8 cellular contexts compared by ENCODE assay signal in the genomic region with DNA sequence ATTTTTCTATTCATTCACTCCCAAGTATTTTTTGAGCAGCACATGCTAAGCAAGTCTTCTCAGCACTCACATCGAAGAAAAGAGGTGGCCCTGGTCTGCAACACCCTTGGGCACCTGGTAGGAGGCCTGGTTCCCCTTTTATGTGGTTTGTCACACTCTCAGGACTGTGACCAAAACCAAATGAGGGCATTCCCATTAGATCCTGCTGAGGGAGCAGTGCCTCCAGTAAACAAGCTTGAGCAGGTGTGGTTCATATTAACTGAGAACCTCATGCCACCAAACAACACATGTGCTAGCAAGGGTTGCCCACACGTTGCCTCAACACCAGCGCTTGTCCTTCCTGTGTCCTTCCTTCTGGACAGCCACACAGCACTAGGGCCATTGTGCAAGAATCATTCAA. TPM values are rescaled to one million over a fixed set of nuclear protein-coding genes. Genes with fewer than 3 reads are reported as not detected.
DNase-seq lines count a peak whose midpoint lies in the region; ATAC-seq and TF ChIP-seq lines count a peak whose summit lies in the region.

No MANE protein-coding gene starts in this region.

- H3K27me3 ChIP-seq in heart right ventricle: peaks cover 0 to 7% (median 4%) of the 10 kb centered on the region in 7 donors

- intact Hi-C loops in heart right ventricle (cut with DNase I): loop anchor here in 2 of 10 donors (5.0 to 10.0 kb wide), 2 partner anchors 98 to 630 kb away; no protein-coding TSS in a partner anchor

- peaks cover 0 to 5% (median 0%) of the 10 kb centered on the region in 11 donors for H3K9me3 ChIP-seq in heart right ventricle

- H3K36me3 ChIP-seq in heart right ventricle: no peaks in the 10 kb centered on the region

- no peak overlapping the region for H3K27ac ChIP-seq in VCaP
- H3K27ac ChIP-seq in heart right ventricle: no peak overlapping the region

- H3K4me1 ChIP-seq in heart right ventricle: peaks cover 0 to 39% (median 0%) of the 10 kb centered on the region in 9 donors

- ATAC-seq in GM19463 (IDR thresholded peaks at IDR 0.05; ENCODE audit: unreplicated experiment) (peak; percentile 84), HG03342 (IDR thresholded peaks at IDR 0.05; ENCODE audit: unreplicated experiment) (peak; percentile 75), heart right ventricle (no peak)

- no peak overlapping the region for H3K4me3 ChIP-seq in GM12865 (ENCODE audit: low read depth, low read length)
- H3K4me3 ChIP-seq in heart right ventricle: no peak overlapping the region

- DNase-seq in GM12865 (ENCODE audit: low read depth): peak; percentile 87
- no peak for DNase-seq in heart right ventricle
- DNase-seq in NCI-H226: no peak
- no peak for DNase-seq in central memory CD4-positive, alpha-beta T cell
- no peak for DNase-seq in cerebellar nuclear complex (lab: John Stamatoyannopoulos, UW)

- 73 to 80% methylated on average over 3 of the region's 3 CpGs for WGBS in heart right ventricle, 2 donors

- TF ChIP-seq CTCF in GM12865 (IDR thresholded peaks at IDR 0.05; ENCODE audit: insufficient read depth, low read depth, low read length, missing control alignments) (peak; percentile 25), VCaP (conservative IDR thresholded peaks at IDR 0.05) (peak; percentile 13; the same call in 1 of the 2 replicates), heart right ventricle (IDR thresholded peaks at IDR 0.05) (no peak)

RNA-seq across cellular contexts. Expression of a gene that starts 26.9 kb away (rescaled TPM):
- 10 to 100 TPM in 1 of 10 donors, 1 to 10 TPM in 9; 1.0 to 26.1 (median 3.0) TPM for total RNA-seq in heart right ventricle
- 1 to 10 TPM in 1 of 2 donors, under 1 TPM in 1; 0.96 to 1.5 TPM for polyA plus RNA-seq in heart right ventricle

Comparison
In these comparisons a context has a peak if more than half of its experiments do, and no peak if none do; other contexts are left out.
1. CTCF ChIP-seq: peak in GM12865 (single experiment) and VCaP (single experiment); none in heart right ventricle (0 of 9).
2. ATAC-seq: peak in GM19463 (single experiment) and HG03342 (single experiment); none in heart right ventricle (0 of 8).